In genomic region chr7:101285171-101285570, GRCh38 we compare ENCODE assay signal across 25 cellular contexts. TPM values are rescaled to one million over a fixed set of nuclear protein-coding genes. Genes with fewer than 3 reads are reported as not detected.
DNase-seq lines count a peak whose midpoint lies in the region; ATAC-seq, FAIRE-seq and TF ChIP-seq lines count a peak whose summit lies in the region.
"Had no signal": no experiment of that assay in that cellular context is flagged by ENCODE, and none has a peak within 500 bp of the region (broad histone marks: within the 10 kb centered on the region; RNA-seq: fewer than 3 reads in every experiment).

No MANE protein-coding gene starts in this region.

- intact Hi-C loops in right lobe of liver (cut with DNase I) (loop anchor here in 1 of 2 donors (10.0 kb wide), 1 partner anchor 120 kb away; the partner anchor contains the start of gene VGF), HepG2 (cut with micrococcal nuclease; ENCODE audit: unreplicated experiment) (no loop called here), lower lobe of right lung (cut with DNase I) (no loop called here)

- CTCF ChIA-PET in HepG2 (lab: Yijun Ruan, JAX; ENCODE audit: low intra/inter-chr PET ratio, low total read pairs), result no interaction called here

- POLR2A ChIA-PET in HepG2 (lab: Yijun Ruan, JAX), result no interaction called here

- TF ChIP-seq EP300 in HepG2 (IDR thresholded peaks at IDR 0.05; ENCODE audit: low read depth in 2 of 2, low read length in 2 of 2) (no peak), HepG2 (CRISPR knock-in tag; IDR thresholded peaks at IDR 0.05; ENCODE audit: borderline replicate concordance) (no peak)

- no peak for TF ChIP-seq POLR2A in right lobe of liver (IDR thresholded peaks at IDR 0.05)
- TF ChIP-seq POLR2A in HepG2 (IDR thresholded peaks at IDR 0.05; ENCODE audit: insufficient read depth in 1 of 2, low read depth in 2 of 2, low read length in 2 of 2), result no peak

- no peak for TF ChIP-seq RAD21 in HepG2 (CRISPR knock-in tag; IDR thresholded peaks at IDR 0.05)

- 29% methylated on average over 4 of the region's 9 CpGs for WGBS in right lobe of liver (ENCODE audit: insufficient coverage, low coverage, low lambda C conversion rate, missing lambda C conversion rate)
- 58% methylated on average over 9 of the region's 9 CpGs for WGBS in HepG2 (ENCODE audit: low lambda C conversion rate)

- H3K4me1 ChIP-seq in right lobe of liver (peaks cover 0 to 40% (median 6%) of the 10 kb centered on the region in 4 donors), HepG2 (ENCODE audit: insufficient read depth, low read length) (peaks cover 20% of the 10 kb centered on the region), lower lobe of right lung (peaks cover 6% of the 10 kb centered on the region)

- no peak for FAIRE-seq in HepG2 (lab: Jason Lieb, UNC)
- FAIRE-seq: A549, GM12878, GM12892, GM18507, GM19239 had no signal

- H3K4me3 ChIP-seq in right lobe of liver (no peak overlapping the region), HepG2 (replicated peaks in 1 of 3; ENCODE audit: insufficient read depth in 1 of 3, low read depth in 2 of 3, low read length in 3 of 3) (no peak overlapping the region), lower lobe of right lung (no peak overlapping the region)
- H3K4me3 ChIP-seq: A549; BLaER1 treated with 17β-estradiol and CSF1 and Interleukin-3, amounts not matched to agents 10 nM and 100 nM; GM12878 had no signal

- H3K36me3 ChIP-seq in right lobe of liver (peaks cover 0 to 12% (median 3%) of the 10 kb centered on the region in 4 donors), HepG2 (replicated peaks in 1 of 2; ENCODE audit: control insufficient read depth in 1 of 2, insufficient read depth in 2 of 2, low read length in 2 of 2) (no peaks in the 10 kb centered on the region), lower lobe of right lung (no peaks in the 10 kb centered on the region)
- H3K36me3 ChIP-seq: BLaER1 treated with 17β-estradiol and CSF1 and Interleukin-3, amounts not matched to agents 10 nM and 100 nM had no signal

- peak overlapping the region in 2 of 3 donors; percentile 23 to 72 for H3K27ac ChIP-seq in right lobe of liver
- no peak overlapping the region for H3K27ac ChIP-seq in HepG2 (ENCODE audit: extremely low read length, insufficient read depth, low read length)
- peak overlapping the region; percentile 42 for H3K27ac ChIP-seq in VCaP
- H3K27ac ChIP-seq in lower lobe of right lung, result no peak overlapping the region
- no peak overlapping the region for H3K27ac ChIP-seq in caudate nucleus (ENCODE audit: low read depth, low read length)
- H3K27ac ChIP-seq: 22Rv1; A549; BLaER1 treated with 17β-estradiol and CSF1 and Interleukin-3, amounts not matched to agents 10 nM and 100 nM had no signal

- H3K9me3 ChIP-seq in right lobe of liver, result no peaks in the 10 kb centered on the region
- H3K9me3 ChIP-seq in HepG2 (ENCODE audit: low read length), result no peaks in the 10 kb centered on the region
- no peaks in the 10 kb centered on the region for H3K9me3 ChIP-seq in lower lobe of right lung
- H3K9me3 ChIP-seq: A549 had no signal

- no peak for DNase-seq in right lobe of liver
- no peak for DNase-seq in HepG2 (ENCODE audit: low spot score)
- DNase-seq in lower lobe of right lung, result peak; percentile 35
- DNase-seq in stimulated activated CD4-positive, alpha-beta T cell treated with anti-CD3 and anti-CD28 coated beads, Interleukin-1b, Interleukin-23, amount 100 ng/mL, for 48 hours, result no peak
- DNase-seq in caudate nucleus (lab: John Stamatoyannopoulos, UW), result no peak
- DNase-seq: AML-193; CD4-positive, alpha-beta memory T cell; CD4-positive, CD25-positive, alpha-beta regulatory T cell; CD8-positive, alpha-beta memory T cell; DMS 273 treated with DMSO at 0.1 percent for 48 hours; DMS153; DMS53; DND-41; EL; GDM1 had no signal

- no peaks in the 10 kb centered on the region for H3K27me3 ChIP-seq in right lobe of liver
- H3K27me3 ChIP-seq in HepG2 (ENCODE audit: control insufficient read depth in 1 of 2, insufficient read depth in 2 of 2, low read length in 2 of 2), result no peaks in the 10 kb centered on the region
- H3K27me3 ChIP-seq in lower lobe of right lung (ENCODE audit: low read depth), result peaks cover under 1% of the 10 kb centered on the region
- H3K27me3 ChIP-seq: BLaER1 treated with 17β-estradiol and CSF1 and Interleukin-3, amounts not matched to agents 10 nM and 100 nM had no signal

- no peak overlapping the region for H2AFZ ChIP-seq in HepG2 (ENCODE audit: low read length)

- TF ChIP-seq CTCF in right lobe of liver (IDR thresholded peaks at IDR 0.05) (no peak), HepG2 (CRISPR knock-in tag; IDR thresholded peaks at IDR 0.05) (no peak), VCaP (conservative IDR thresholded peaks at IDR 0.05) (no peak), lower lobe of right lung (IDR thresholded peaks at IDR 0.05) (no peak)

- ATAC-seq in right lobe of liver, result no peak
- ATAC-seq in HepG2, result no peak
- ATAC-seq in lower lobe of right lung, result no peak
- ATAC-seq in GM19452 (IDR thresholded peaks at IDR 0.05; ENCODE audit: unreplicated experiment), result no peak
- ATAC-seq: A549, GM12878 had no signal

- H3K79me2 ChIP-seq in HepG2 (ENCODE audit: insufficient read depth, low read length), result no peaks in the 10 kb centered on the region

- H3K9ac ChIP-seq in HepG2 (ENCODE audit: insufficient read depth, low read depth, low read length), result no peak overlapping the region
- H3K9ac ChIP-seq: BLaER1 treated with 17β-estradiol and CSF1 and Interleukin-3, amounts not matched to agents 10 nM and 100 nM had no signal

- in situ Hi-C loops in HepG2 (cut with HindIII; ENCODE audit: extremely low pct_ligation_motif_present, low pct_unique_long_range_greater_than_20kb), result loop anchor here (5.0 to 25.0 kb wide), 2 partner anchors 398 to 1303 kb away; partner anchors contain the start of genes ACHE, SRRT and UFSP1

- no TSS peak for BruUV-seq in HepG2 (replicated peaks; lab: Mats Ljungman, UMichigan)

- H4K20me1 ChIP-seq in HepG2 (ENCODE audit: insufficient read depth, low read length), result no peaks in the 10 kb centered on the region
- H4K20me1 ChIP-seq: BLaER1 treated with 17β-estradiol and CSF1 and Interleukin-3, amounts not matched to agents 10 nM and 100 nM had no signal

- no peak overlapping the region for H3K4me2 ChIP-seq in HepG2 (ENCODE audit: low read depth, low read length)
- H3K4me2 ChIP-seq: A549; BLaER1 treated with 17β-estradiol and CSF1 and Interleukin-3, amounts not matched to agents 10 nM and 100 nM had no signal

RNA-seq across cellular contexts. Expression of gene IFT22, which starts 36.4 kb away (rescaled TPM):
- total RNA-seq in right lobe of liver (1 to 10 TPM; 5.4 to 8.1 (median 6.2) TPM), HepG2 (2016; rRNA removed; fragmentation: Illumina TruSeq; extraction: Trizol) (14.5 and 16.5 TPM in 2 replicates), lower lobe of right lung (19.4 TPM)
- total RNA-seq in HepG2 (2016; cell fraction: cytosol; rRNA removed; fragmentation: Illumina TruSeq; extraction: Trizol; ENCODE audit: low read depth), result 23.5 and 27.8 TPM in 2 replicates
- 13.0 and 17.6 TPM in 2 replicates for total RNA-seq in HepG2 (2016; cell fraction: insoluble cytoplasmic fraction; rRNA removed; fragmentation: Illumina TruSeq; extraction: Trizol)
- 24.7 and 29.0 TPM in 2 replicates for total RNA-seq in HepG2 (2016; cell fraction: membrane; rRNA removed; fragmentation: Illumina TruSeq; extraction: Trizol)
- total RNA-seq in HepG2 (2016; cell fraction: nucleus; rRNA removed; fragmentation: Illumina TruSeq; extraction: Trizol), result 5.5 and 6.0 TPM in 2 replicates
- 7.8 and 8.9 TPM in 2 replicates for polyA plus RNA-seq in HepG2 (2011; rRNA removed)
- 7.0 and 7.1 TPM in 2 replicates for polyA plus RNA-seq in HepG2 (2011; cell fraction: cytosol; rRNA removed)
- polyA plus RNA-seq in HepG2 (2011; cell fraction: nucleus; rRNA removed), result 1.8 and 2.0 TPM in 2 replicates
- polyA plus RNA-seq in HepG2 (2012), result 4.7 and 5.5 TPM in 2 replicates
- 46.8 and 53.1 TPM in 2 replicates for polyA plus RNA-seq in HepG2 (2016; cell fraction: cytosol; fragmentation: Illumina TruSeq; extraction: Trizol; ENCODE audit: low read depth)
- polyA plus RNA-seq in HepG2 (2016; cell fraction: insoluble cytoplasmic fraction; fragmentation: Illumina TruSeq; extraction: Trizol; ENCODE audit: low read depth), result 22.9 and 25.9 TPM in 2 replicates
- polyA plus RNA-seq in HepG2 (2016; cell fraction: membrane; fragmentation: Illumina TruSeq; extraction: Trizol; ENCODE audit: low read depth), result 35.2 and 39.0 TPM in 2 replicates
- polyA plus RNA-seq in HepG2 (2016; cell fraction: nucleus; fragmentation: Illumina TruSeq; extraction: Trizol; ENCODE audit: insufficient read depth, low read depth), result 9.2 and 9.7 TPM in 2 replicates
- polyA minus RNA-seq in HepG2 (2011; rRNA and poly(A)+ RNA removed; ENCODE audit: low replicate concordance), result 5.5 and 32.8 TPM in 2 replicates
- polyA minus RNA-seq in HepG2 (2011; cell fraction: cytosol; rRNA and poly(A)+ RNA removed), result 4.2 and 5.5 TPM in 2 replicates
- 3.0 and 3.7 TPM in 2 replicates for polyA minus RNA-seq in HepG2 (2011; cell fraction: nucleus; rRNA and poly(A)+ RNA removed)

RNA-seq across cellular contexts. Expression of gene FIS1, which starts 40.3 kb away (rescaled TPM):
- total RNA-seq in right lobe of liver, result 100 to 1,000 TPM; 105 to 228 (median 134) TPM
- 97.5 and 122 TPM in 2 replicates for total RNA-seq in HepG2 (2016; rRNA removed; fragmentation: Illumina TruSeq; extraction: Trizol)
- 100 and 125 TPM in 2 replicates for total RNA-seq in HepG2 (2016; cell fraction: cytosol; rRNA removed; fragmentation: Illumina TruSeq; extraction: Trizol; ENCODE audit: low read depth)
- total RNA-seq in HepG2 (2016; cell fraction: insoluble cytoplasmic fraction; rRNA removed; fragmentation: Illumina TruSeq; extraction: Trizol), result 102 and 131 TPM in 2 replicates
- total RNA-seq in HepG2 (2016; cell fraction: membrane; rRNA removed; fragmentation: Illumina TruSeq; extraction: Trizol), result 121 and 149 TPM in 2 replicates
- 45.4 and 52.1 TPM in 2 replicates for total RNA-seq in HepG2 (2016; cell fraction: nucleus; rRNA removed; fragmentation: Illumina TruSeq; extraction: Trizol)
- 97.5 and 101 TPM in 2 replicates for polyA plus RNA-seq in HepG2 (2011; rRNA removed)
- 160 and 210 TPM in 2 replicates for polyA plus RNA-seq in HepG2 (2011; cell fraction: cytosol; rRNA removed)
- 129 and 133 TPM in 2 replicates for polyA plus RNA-seq in HepG2 (2011; cell fraction: nucleus; rRNA removed)
- polyA plus RNA-seq in HepG2 (2012), result 51.7 and 63.6 TPM in 2 replicates
- polyA plus RNA-seq in HepG2 (2016; cell fraction: cytosol; fragmentation: Illumina TruSeq; extraction: Trizol; ENCODE audit: low read depth), result 123 and 156 TPM in 2 replicates
- polyA plus RNA-seq in HepG2 (2016; cell fraction: insoluble cytoplasmic fraction; fragmentation: Illumina TruSeq; extraction: Trizol; ENCODE audit: low read depth), result 123 and 128 TPM in 2 replicates
- 120 and 131 TPM in 2 replicates for polyA plus RNA-seq in HepG2 (2016; cell fraction: membrane; fragmentation: Illumina TruSeq; extraction: Trizol; ENCODE audit: low read depth)
- polyA plus RNA-seq in HepG2 (2016; cell fraction: nucleus; fragmentation: Illumina TruSeq; extraction: Trizol; ENCODE audit: insufficient read depth, low read depth), result 87.9 and 91.1 TPM in 2 replicates
- polyA minus RNA-seq in HepG2 (2011; rRNA and poly(A)+ RNA removed; ENCODE audit: low replicate concordance), result 39.1 and 61.0 TPM in 2 replicates
- polyA minus RNA-seq in HepG2 (2011; cell fraction: cytosol; rRNA and poly(A)+ RNA removed), result 19.9 and 20.4 TPM in 2 replicates
- 35.4 and 38.3 TPM in 2 replicates for polyA minus RNA-seq in HepG2 (2011; cell fraction: nucleus; rRNA and poly(A)+ RNA removed)
- total RNA-seq in lower lobe of right lung, result 133 TPM

RNA-seq across cellular contexts. Expression of gene CLDN15, which starts 47.6 kb away (rescaled TPM):
- total RNA-seq in right lobe of liver (10 to 100 TPM in 2 of 6 experiments, 1 to 10 TPM in 4; 5.9 to 10.8 (median 9.2) TPM), HepG2 (2016; rRNA removed; fragmentation: Illumina TruSeq; extraction: Trizol) (2.2 and 7.1 TPM in 2 replicates), lower lobe of right lung (11.1 TPM)
- 1.6 and 1.9 TPM in 2 replicates for total RNA-seq in HepG2 (2016; cell fraction: cytosol; rRNA removed; fragmentation: Illumina TruSeq; extraction: Trizol; ENCODE audit: low read depth)
- 1.7 and 7.0 TPM in 2 replicates for total RNA-seq in HepG2 (2016; cell fraction: insoluble cytoplasmic fraction; rRNA removed; fragmentation: Illumina TruSeq; extraction: Trizol)
- total RNA-seq in HepG2 (2016; cell fraction: membrane; rRNA removed; fragmentation: Illumina TruSeq; extraction: Trizol), result 2.3 and 3.3 TPM in 2 replicates
- total RNA-seq in HepG2 (2016; cell fraction: nucleus; rRNA removed; fragmentation: Illumina TruSeq; extraction: Trizol), result 8.2 and 12.3 TPM in 2 replicates
- polyA plus RNA-seq in HepG2 (2011; rRNA removed), result 17.8 and 20.6 TPM in 2 replicates
- polyA plus RNA-seq in HepG2 (2011; cell fraction: cytosol; rRNA removed), result 5.9 and 8.1 TPM in 2 replicates
- 79.5 and 89.0 TPM in 2 replicates for polyA plus RNA-seq in HepG2 (2011; cell fraction: nucleus; rRNA removed)
- polyA plus RNA-seq in HepG2 (2012), result 7.2 and 11.3 TPM in 2 replicates
- polyA plus RNA-seq in HepG2 (2016; cell fraction: cytosol; fragmentation: Illumina TruSeq; extraction: Trizol; ENCODE audit: low read depth), result 1.8 and 1.9 TPM in 2 replicates
- 2.5 and 3.3 TPM in 2 replicates for polyA plus RNA-seq in HepG2 (2016; cell fraction: insoluble cytoplasmic fraction; fragmentation: Illumina TruSeq; extraction: Trizol; ENCODE audit: low read depth)
- 2.7 and 4.4 TPM in 2 replicates for polyA plus RNA-seq in HepG2 (2016; cell fraction: membrane; fragmentation: Illumina TruSeq; extraction: Trizol; ENCODE audit: low read depth)
- polyA plus RNA-seq in HepG2 (2016; cell fraction: nucleus; fragmentation: Illumina TruSeq; extraction: Trizol; ENCODE audit: insufficient read depth, low read depth), result 36.5 and 40.0 TPM in 2 replicates
- polyA minus RNA-seq in HepG2 (2011; rRNA and poly(A)+ RNA removed; ENCODE audit: low replicate concordance), result 15.5 and 16.2 TPM in 2 replicates
- polyA minus RNA-seq in HepG2 (2011; cell fraction: cytosol; rRNA and poly(A)+ RNA removed), result 2.0 and 3.3 TPM in 2 replicates
- 18.2 TPM in 2 replicates for polyA minus RNA-seq in HepG2 (2011; cell fraction: nucleus; rRNA and poly(A)+ RNA removed)
- polyA plus RNA-seq: CD14-positive monocyte had no signal

Comparison
In these comparisons a context has a peak if more than half of its experiments do, and no peak if none do; other contexts are left out.
1. H3K27ac ChIP-seq: peak in right lobe of liver (2 of 3) and VCaP (single experiment); none in HepG2 (single experiment), lower lobe of right lung (single experiment) and caudate nucleus (single experiment).